ENCODE assay signal across 8 cellular contexts in genomic region chrX:79443121-79443520, GRCh38.
"Had no signal": no experiment of that assay in that cellular context is flagged by ENCODE, and none has a peak within 500 bp of the region (broad histone marks: within the 10 kb centered on the region; RNA-seq: fewer than 3 reads in every experiment).

No MANE protein-coding gene starts in this region.

- H3K4me3 ChIP-seq: GM12878 had no signal

- DNase-seq: GDM1, GF-D8 had no signal

- FAIRE-seq: G401.6, GM12878, GM12891, GM12892, GM18507, GM19239 had no signal
